8 cellular contexts compared by ENCODE assay signal in the genomic region with DNA sequence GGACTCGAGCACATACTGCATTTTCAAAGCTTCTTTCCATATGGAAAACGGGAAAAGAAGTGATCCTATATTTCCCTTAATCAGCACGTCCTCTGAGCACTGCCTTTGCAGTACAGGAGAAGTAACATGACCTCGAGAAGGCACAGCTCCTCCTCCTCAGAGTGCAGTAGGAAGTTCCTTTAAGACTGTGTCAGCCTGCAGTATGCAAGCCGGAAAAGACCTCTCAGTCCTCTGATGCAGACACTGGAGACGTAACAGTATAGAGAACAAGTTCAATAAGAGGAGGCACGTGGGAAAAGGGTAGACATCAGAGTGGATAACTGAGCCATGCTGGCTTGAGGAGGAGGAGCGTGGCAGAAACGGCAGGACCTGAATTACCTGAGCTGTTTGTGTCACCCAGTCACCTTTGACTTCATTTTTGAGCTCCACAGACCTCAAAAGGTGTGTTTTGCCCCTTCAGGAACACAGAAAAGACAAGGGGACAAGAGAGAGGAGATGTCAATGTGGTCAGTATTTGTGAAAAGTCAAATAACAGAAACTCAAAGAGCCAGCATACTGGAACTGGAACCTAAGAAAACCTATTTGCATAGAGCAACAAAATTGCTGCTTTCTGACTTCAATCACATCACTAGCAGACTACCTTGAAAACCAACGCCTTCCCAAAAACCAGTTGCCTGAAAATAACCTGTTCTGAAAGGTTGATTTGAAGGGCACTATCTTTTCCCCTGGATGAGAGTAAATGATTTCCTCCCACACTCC. TPM values are rescaled to one million over a fixed set of nuclear protein-coding genes. Genes with fewer than 3 reads are reported as not detected.
DNase-seq lines count a peak whose midpoint lies in the region; ATAC-seq and TF ChIP-seq lines count a peak whose summit lies in the region.

No MANE protein-coding gene starts in this region.

- DNase-seq in HFF-Myc (ENCODE audit: extremely low read depth, low read depth) (peak; percentile 58), MM.1S (peak; percentile 87), foreskin keratinocyte (peak; percentile 32 to 69), Caco-2 (no peak), retina (no peak)
- peak; percentile 37 for DNase-seq in activated T-helper 1 cell treated with anti-CD3 and anti-CD28 coated beads, Interleukin-12 subunit alpha, Interleukin-12 subunit beta, Interleukin-2, Interleukin-4 antibody, amounts not matched to agents 30 ng/mL and 10 ng/mL and 1 ng/mL, durations not matched to agents 14 hours and 24 hours and 36 hours (ENCODE audit: low spot score)

- H3K4me1 Mint-ChIP-seq in activated T-helper 1 cell treated with anti-CD3 and anti-CD28 coated beads, Interleukin-12 subunit alpha, Interleukin-12 subunit beta, Interleukin-2, Interleukin-4 antibody, amounts not matched to agents 30 ng/mL and 10 ng/mL and 1 ng/mL, durations not matched to agents 14 hours and 24 hours and 36 hours (ENCODE audit: low read depth) = peaks cover 75% of the 10 kb centered on the region
- H3K4me1 Mint-ChIP-seq in Caco-2 (ENCODE audit: low read depth, unreplicated experiment) = peaks cover 15% of the 10 kb centered on the region

- no peaks in the 10 kb centered on the region for H4K20me1 ChIP-seq in MM.1S (ENCODE audit: insufficient read depth, low read length)

- H3K4me2 ChIP-seq in MM.1S (ENCODE audit: low read depth, low read length) = peak overlapping the region; percentile 77

- intact Hi-C loops in activated T-helper 1 cell treated with anti-CD3 and anti-CD28 coated beads, Interleukin-12 subunit alpha, Interleukin-12 subunit beta, Interleukin-2, Interleukin-4 antibody, amounts not matched to agents 30 ng/mL and 10 ng/mL and 1 ng/mL, durations not matched to agents 14 hours and 24 hours and 36 hours (cut with micrococcal nuclease) = loop anchor here (2.0 kb wide), 1 partner anchor 15 kb away; no protein-coding TSS in a partner anchor
- intact Hi-C loops in Caco-2 (cut with micrococcal nuclease; ENCODE audit: unreplicated experiment) = no loop called here

- CTCF ChIA-PET in Caco-2 (lab: Charles Lee) = interaction anchor here (0.6 kb wide), 1 partner anchor 424 kb away, joined by 3 read pairs; no protein-coding TSS in a partner anchor

- H3K27me3 ChIP-seq in MM.1S (replicated peaks; ENCODE audit: insufficient read depth, low read length) = no peaks in the 10 kb centered on the region
- no peaks in the 10 kb centered on the region for H3K27me3 ChIP-seq in foreskin keratinocyte
- no peaks in the 10 kb centered on the region for H3K27me3 ChIP-seq in rectal smooth muscle tissue (ENCODE audit: control insufficient read depth, insufficient read depth, low read length)
- no peaks in the 10 kb centered on the region for H3K27me3 ChIP-seq in Caco-2 (replicated peaks; ENCODE audit: control insufficient read depth, insufficient read depth, low read length)

- BruUV-seq in Caco-2 (replicated peaks; lab: Mats Ljungman, UMichigan) = no TSS peak

- H3K9ac ChIP-seq in MM.1S (ENCODE audit: low read length) (peak overlapping the region; percentile 69), rectal smooth muscle tissue (ENCODE audit: low read length) (no peak overlapping the region)

- peaks cover 57% of the 10 kb centered on the region for H3F3A ChIP-seq in MM.1S (ENCODE audit: insufficient read depth, low read length)

- H3K4me3 ChIP-seq in HFF-Myc (replicated peaks; ENCODE audit: low read depth, low read length) (no peak overlapping the region), MM.1S (ENCODE audit: low read length) (peak overlapping the region; percentile 30; the same call in 1 of the 2 replicates), rectal smooth muscle tissue (ENCODE audit: low read length) (no peak overlapping the region), Caco-2 (ENCODE audit: low read depth, low read length) (no peak overlapping the region)

- POLR2A ChIA-PET in Caco-2 (lab: Charles Lee) = no interaction called here

- H3K4me1 ChIP-seq in MM.1S (ENCODE audit: low read length) (peaks cover 77% of the 10 kb centered on the region), foreskin keratinocyte (peaks cover 18% of the 10 kb centered on the region), rectal smooth muscle tissue (ENCODE audit: control insufficient read depth, insufficient read depth, low read length) (peaks cover 16% of the 10 kb centered on the region), Caco-2 (no peaks in the 10 kb centered on the region)

- TF ChIP-seq POLR2A in GM18505 (IDR thresholded peaks at IDR 0.05; ENCODE audit: borderline replicate concordance, extremely low read depth, insufficient read depth, insufficient read length) = no peak

- H3K27ac ChIP-seq in MM.1S (ENCODE audit: low read length) (peak overlapping the region; percentile 92), foreskin keratinocyte (no peak overlapping the region), rectal smooth muscle tissue (ENCODE audit: low read depth, low read length) (peak overlapping the region; percentile 15)

- H3K27me3 Mint-ChIP-seq in activated T-helper 1 cell treated with anti-CD3 and anti-CD28 coated beads, Interleukin-12 subunit alpha, Interleukin-12 subunit beta, Interleukin-2, Interleukin-4 antibody, amounts not matched to agents 30 ng/mL and 10 ng/mL and 1 ng/mL, durations not matched to agents 14 hours and 24 hours and 36 hours (ENCODE audit: insufficient read depth) = no peaks in the 10 kb centered on the region
- no peaks in the 10 kb centered on the region for H3K27me3 Mint-ChIP-seq in Caco-2 (ENCODE audit: insufficient read depth, unreplicated experiment)

- H2AFZ ChIP-seq in MM.1S (ENCODE audit: low read length) = peak overlapping the region; percentile 18; the same call in 1 of the 2 replicates

- H3K36me3 Mint-ChIP-seq in activated T-helper 1 cell treated with anti-CD3 and anti-CD28 coated beads, Interleukin-12 subunit alpha, Interleukin-12 subunit beta, Interleukin-2, Interleukin-4 antibody, amounts not matched to agents 30 ng/mL and 10 ng/mL and 1 ng/mL, durations not matched to agents 14 hours and 24 hours and 36 hours (ENCODE audit: low read depth) = peaks cover 35% of the 10 kb centered on the region
- peaks cover 6% of the 10 kb centered on the region for H3K36me3 Mint-ChIP-seq in Caco-2 (ENCODE audit: insufficient read depth, unreplicated experiment)

- peaks cover 9% of the 10 kb centered on the region for H3K36me3 ChIP-seq in MM.1S (replicated peaks; ENCODE audit: insufficient read depth, low read length)
- H3K36me3 ChIP-seq in rectal smooth muscle tissue (ENCODE audit: control insufficient read depth, insufficient read depth, low read length) = no peaks in the 10 kb centered on the region
- H3K36me3 ChIP-seq in Caco-2 (ENCODE audit: control insufficient read depth, insufficient read depth, low read length) = peaks cover 1% of the 10 kb centered on the region; the same call in 1 of the 2 replicates

- no peaks in the 10 kb centered on the region for H3K9me2 ChIP-seq in MM.1S (replicated peaks; ENCODE audit: insufficient read depth, low read length)

- peak; percentile 59 for ATAC-seq in GM18505 (IDR thresholded peaks at IDR 0.05; ENCODE audit: unreplicated experiment)
- peak; percentile 88 for ATAC-seq in foreskin keratinocyte

- H3K27ac Mint-ChIP-seq in activated T-helper 1 cell treated with anti-CD3 and anti-CD28 coated beads, Interleukin-12 subunit alpha, Interleukin-12 subunit beta, Interleukin-2, Interleukin-4 antibody, amounts not matched to agents 30 ng/mL and 10 ng/mL and 1 ng/mL, durations not matched to agents 14 hours and 24 hours and 36 hours = peak overlapping the region; percentile 82
- no peak overlapping the region for H3K27ac Mint-ChIP-seq in Caco-2 (ENCODE audit: unreplicated experiment)

- peak overlapping the region; percentile 40 for H3K4me3 Mint-ChIP-seq in activated T-helper 1 cell treated with anti-CD3 and anti-CD28 coated beads, Interleukin-12 subunit alpha, Interleukin-12 subunit beta, Interleukin-2, Interleukin-4 antibody, amounts not matched to agents 30 ng/mL and 10 ng/mL and 1 ng/mL, durations not matched to agents 14 hours and 24 hours and 36 hours
- no peak overlapping the region for H3K4me3 Mint-ChIP-seq in Caco-2 (ENCODE audit: unreplicated experiment)

- H3K79me2 ChIP-seq in MM.1S (ENCODE audit: low read length) = peaks cover 92% of the 10 kb centered on the region

- no peaks in the 10 kb centered on the region for H3K9me3 ChIP-seq in MM.1S (replicated peaks; ENCODE audit: insufficient read depth, low read length)
- H3K9me3 ChIP-seq in Caco-2 = no peaks in the 10 kb centered on the region

- no peaks in the 10 kb centered on the region for H3K9me3 Mint-ChIP-seq in activated T-helper 1 cell treated with anti-CD3 and anti-CD28 coated beads, Interleukin-12 subunit alpha, Interleukin-12 subunit beta, Interleukin-2, Interleukin-4 antibody, amounts not matched to agents 30 ng/mL and 10 ng/mL and 1 ng/mL, durations not matched to agents 14 hours and 24 hours and 36 hours
- no peaks in the 10 kb centered on the region for H3K9me3 Mint-ChIP-seq in Caco-2 (ENCODE audit: unreplicated experiment)

- no peak for TF ChIP-seq CTCF in HFF-Myc (IDR thresholded peaks at IDR 0.05; ENCODE audit: low read depth, low read length, missing control alignments)
- no peak for TF ChIP-seq CTCF in MM.1S (IDR thresholded peaks at IDR 0.05; ENCODE audit: low read length)
- no peak for TF ChIP-seq CTCF in foreskin keratinocyte (conservative IDR thresholded peaks at IDR 0.05)
- no peak for TF ChIP-seq CTCF in Caco-2 (IDR thresholded peaks at IDR 0.05; ENCODE audit: insufficient read depth in 1 of 2, low read depth in 1 of 2, low read length in 1 of 2, severe bottlenecking in 1 of 2, unreplicated experiment in 1 of 2)

RNA-seq across cellular contexts. Expression of a gene that starts 20.8 kb away (rescaled TPM):
- 64.2 and 75.8 TPM in 2 replicates for total RNA-seq in activated T-helper 1 cell treated with anti-CD3 and anti-CD28 coated beads, Interleukin-12 subunit alpha, Interleukin-12 subunit beta, Interleukin-2, Interleukin-4 antibody, amounts not matched to agents 30 ng/mL and 10 ng/mL and 1 ng/mL, durations not matched to agents 14 hours and 24 hours and 36 hours
- total RNA-seq in foreskin keratinocyte (16.5 and 18.4 TPM in 2 replicates), Caco-2 (2022) (9.2 and 11.5 TPM in 2 replicates)
- polyA plus RNA-seq in foreskin keratinocyte = 10.7 and 11.9 TPM in 2 replicates

Comparison
In these comparisons a context has a peak if more than half of its experiments do, and no peak if none do; other contexts are left out.
1. DNase-seq: peak in HFF-Myc (single experiment), MM.1S (single experiment), activated T-helper 1 cell treated with anti-CD3 and anti-CD28 coated beads, Interleukin-12 subunit alpha, Interleukin-12 subunit beta, Interleukin-2, Interleukin-4 antibody, amounts not matched to agents 30 ng/mL and 10 ng/mL and 1 ng/mL, durations not matched to agents 14 hours and 24 hours and 36 hours (single experiment) and foreskin keratinocyte (2 of 2); none in Caco-2 (0 of 2) and retina (single experiment).